1 cellular context compared by ENCODE assay signal in genomic region chr2:177164584-177165052, GRCh38.
TF ChIP-seq lines count a peak whose summit lies in the region.

No MANE protein-coding gene starts in this region.

TF ChIP-seq in HepG2, 621 proteins besides CTCF, POLR2A, EP300 and RAD21 (continued from another document and continues in another):
- TF ChIP-seq, protein P1, sequence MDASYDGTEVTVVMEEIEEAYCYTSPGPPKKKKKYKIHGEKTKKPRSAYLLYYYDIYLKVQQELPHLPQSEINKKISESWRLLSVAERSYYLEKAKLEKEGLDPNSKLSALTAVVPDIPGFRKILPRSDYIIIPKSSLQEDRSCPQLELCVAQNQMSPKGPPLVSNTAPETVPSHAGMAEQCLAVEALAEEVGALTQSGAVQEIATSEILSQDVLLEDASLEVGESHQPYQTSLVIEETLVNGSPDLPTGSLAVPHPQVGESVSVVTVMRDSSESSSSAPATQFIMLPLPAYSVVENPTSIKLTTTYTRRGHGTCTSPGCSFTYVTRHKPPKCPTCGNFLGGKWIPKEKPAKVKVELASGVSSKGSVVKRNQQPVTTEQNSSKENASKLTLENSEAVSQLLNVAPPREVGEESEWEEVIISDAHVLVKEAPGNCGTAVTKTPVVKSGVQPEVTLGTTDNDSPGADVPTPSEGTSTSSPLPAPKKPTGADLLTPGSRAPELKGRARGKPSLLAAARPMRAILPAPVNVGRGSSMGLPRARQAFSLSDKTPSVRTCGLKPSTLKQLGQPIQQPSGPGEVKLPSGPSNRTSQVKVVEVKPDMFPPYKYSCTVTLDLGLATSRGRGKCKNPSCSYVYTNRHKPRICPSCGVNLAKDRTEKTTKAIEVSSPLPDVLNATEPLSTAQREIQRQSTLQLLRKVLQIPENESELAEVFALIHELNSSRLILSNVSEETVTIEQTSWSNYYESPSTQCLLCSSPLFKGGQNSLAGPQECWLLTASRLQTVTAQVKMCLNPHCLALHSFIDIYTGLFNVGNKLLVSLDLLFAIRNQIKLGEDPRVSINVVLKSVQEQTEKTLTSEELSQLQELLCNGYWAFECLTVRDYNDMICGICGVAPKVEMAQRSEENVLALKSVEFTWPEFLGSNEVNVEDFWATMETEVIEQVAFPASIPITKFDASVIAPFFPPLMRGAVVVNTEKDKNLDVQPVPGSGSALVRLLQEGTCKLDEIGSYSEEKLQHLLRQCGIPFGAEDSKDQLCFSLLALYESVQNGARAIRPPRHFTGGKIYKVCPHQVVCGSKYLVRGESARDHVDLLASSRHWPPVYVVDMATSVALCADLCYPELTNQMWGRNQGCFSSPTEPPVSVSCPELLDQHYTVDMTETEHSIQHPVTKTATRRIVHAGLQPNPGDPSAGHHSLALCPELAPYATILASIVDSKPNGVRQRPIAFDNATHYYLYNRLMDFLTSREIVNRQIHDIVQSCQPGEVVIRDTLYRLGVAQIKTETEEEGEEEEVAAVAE (CRISPR knock-in tag; IDR thresholded peaks at IDR 0.05; ENCODE audit: borderline replicate concordance), result 0 out of 2 replicates have a peak, but pooled peaks have one; percentile 68
- TF ChIP-seq, protein P2, sequence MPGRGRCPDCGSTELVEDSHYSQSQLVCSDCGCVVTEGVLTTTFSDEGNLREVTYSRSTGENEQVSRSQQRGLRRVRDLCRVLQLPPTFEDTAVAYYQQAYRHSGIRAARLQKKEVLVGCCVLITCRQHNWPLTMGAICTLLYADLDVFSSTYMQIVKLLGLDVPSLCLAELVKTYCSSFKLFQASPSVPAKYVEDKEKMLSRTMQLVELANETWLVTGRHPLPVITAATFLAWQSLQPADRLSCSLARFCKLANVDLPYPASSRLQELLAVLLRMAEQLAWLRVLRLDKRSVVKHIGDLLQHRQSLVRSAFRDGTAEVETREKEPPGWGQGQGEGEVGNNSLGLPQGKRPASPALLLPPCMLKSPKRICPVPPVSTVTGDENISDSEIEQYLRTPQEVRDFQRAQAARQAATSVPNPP (CRISPR knock-in tag; IDR thresholded peaks at IDR 0.05), result no peak
- TF ChIP-seq KAT7 (CRISPR knock-in tag; IDR thresholded peaks at IDR 0.05; ENCODE audit: borderline replicate concordance) (no peak), AGO1 (IDR thresholded peaks at IDR 0.05; ENCODE audit: low read depth, low read length, poor library complexity, severe bottlenecking) (no peak), ZNF318 (CRISPR knock-in tag; IDR thresholded peaks at IDR 0.05) (no peak), DZIP1 (CRISPR knock-in tag; IDR thresholded peaks at IDR 0.05) (no peak), NR2F6 (IDR thresholded peaks at IDR 0.05) (no peak), NR2F6 (CRISPR knock-in tag; IDR thresholded peaks at IDR 0.05) (peak; percentile 44; the same call in 1 of the 2 replicates), SRF (IDR thresholded peaks at IDR 0.05; ENCODE audit: low read depth, low read length) (peak; percentile 53; the same call in 1 of the 2 replicates), ZNF143 (CRISPR knock-in tag; IDR thresholded peaks at IDR 0.05) (no peak), ZNF790 (CRISPR knock-in tag; IDR thresholded peaks at IDR 0.05; ENCODE audit: borderline replicate concordance) (no peak), ZNF260 (CRISPR knock-in tag; IDR thresholded peaks at IDR 0.05; ENCODE audit: borderline replicate concordance, low read depth) (no peak), ZNF441 (CRISPR knock-in tag; IDR thresholded peaks at IDR 0.05; ENCODE audit: borderline replicate concordance) (no peak), KLF16 (CRISPR knock-in tag; IDR thresholded peaks at IDR 0.05) (peak in 1 of 2 experiments; percentile 79; a peak in 2 of 4 replicates), ZNF282 (IDR thresholded peaks at IDR 0.05; ENCODE audit: partially characterized antibody) (no peak), HMG20B (CRISPR knock-in tag; conservative IDR thresholded peaks at IDR 0.05) (peak; percentile 61; the same call in 1 of the 2 replicates), AGO2 (optimal IDR thresholded peaks at IDR 0.05; ENCODE audit: low read depth, low read length) (no peak), ZBTB4 (CRISPR knock-in tag; IDR thresholded peaks at IDR 0.05; ENCODE audit: borderline replicate concordance) (no peak), E2F1 (CRISPR knock-in tag; IDR thresholded peaks at IDR 0.05) (0 out of 2 replicates have a peak, but pooled peaks have one; percentile 62), NR2C2 (CRISPR knock-in tag; IDR thresholded peaks at IDR 0.05; ENCODE audit: borderline replicate concordance) (peak; percentile 33; the same call in 1 of the 2 replicates), SALL2 (CRISPR knock-in tag; IDR thresholded peaks at IDR 0.05) (0 out of 2 replicates have a peak, but pooled peaks have one; percentile 53), RBFOX2 (IDR thresholded peaks at IDR 0.05; ENCODE audit: low read depth, low read length) (no peak), ATF7 (IDR thresholded peaks at IDR 0.05) (peak; percentile 98), ATF7 (CRISPR knock-in tag; IDR thresholded peaks at IDR 0.05) (peak; percentile 95; the same call in 1 of the 2 replicates), SRY (CRISPR knock-in tag; IDR thresholded peaks at IDR 0.05) (no peak; the same call in 1 of the 2 replicates)
- TF ChIP-seq, protein P3, sequence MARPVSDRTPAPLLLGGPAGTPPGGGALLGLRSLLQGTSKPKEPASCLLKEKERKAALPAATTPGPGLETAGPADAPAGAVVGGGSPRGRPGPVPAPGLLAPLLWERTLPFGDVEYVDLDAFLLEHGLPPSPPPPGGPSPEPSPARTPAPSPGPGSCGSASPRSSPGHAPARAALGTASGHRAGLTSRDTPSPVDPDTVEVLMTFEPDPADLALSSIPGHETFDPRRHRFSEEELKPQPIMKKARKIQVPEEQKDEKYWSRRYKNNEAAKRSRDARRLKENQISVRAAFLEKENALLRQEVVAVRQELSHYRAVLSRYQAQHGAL (CRISPR knock-in tag; IDR thresholded peaks at IDR 0.05; ENCODE audit: not compliant biosample characterization), result peak; percentile 40
- TF ChIP-seq, protein P4, sequence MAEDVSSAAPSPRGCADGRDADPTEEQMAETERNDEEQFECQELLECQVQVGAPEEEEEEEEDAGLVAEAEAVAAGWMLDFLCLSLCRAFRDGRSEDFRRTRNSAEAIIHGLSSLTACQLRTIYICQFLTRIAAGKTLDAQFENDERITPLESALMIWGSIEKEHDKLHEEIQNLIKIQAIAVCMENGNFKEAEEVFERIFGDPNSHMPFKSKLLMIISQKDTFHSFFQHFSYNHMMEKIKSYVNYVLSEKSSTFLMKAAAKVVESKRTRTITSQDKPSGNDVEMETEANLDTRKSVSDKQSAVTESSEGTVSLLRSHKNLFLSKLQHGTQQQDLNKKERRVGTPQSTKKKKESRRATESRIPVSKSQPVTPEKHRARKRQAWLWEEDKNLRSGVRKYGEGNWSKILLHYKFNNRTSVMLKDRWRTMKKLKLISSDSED (CRISPR knock-in tag; IDR thresholded peaks at IDR 0.05), result no peak
- TF ChIP-seq, protein P5, sequence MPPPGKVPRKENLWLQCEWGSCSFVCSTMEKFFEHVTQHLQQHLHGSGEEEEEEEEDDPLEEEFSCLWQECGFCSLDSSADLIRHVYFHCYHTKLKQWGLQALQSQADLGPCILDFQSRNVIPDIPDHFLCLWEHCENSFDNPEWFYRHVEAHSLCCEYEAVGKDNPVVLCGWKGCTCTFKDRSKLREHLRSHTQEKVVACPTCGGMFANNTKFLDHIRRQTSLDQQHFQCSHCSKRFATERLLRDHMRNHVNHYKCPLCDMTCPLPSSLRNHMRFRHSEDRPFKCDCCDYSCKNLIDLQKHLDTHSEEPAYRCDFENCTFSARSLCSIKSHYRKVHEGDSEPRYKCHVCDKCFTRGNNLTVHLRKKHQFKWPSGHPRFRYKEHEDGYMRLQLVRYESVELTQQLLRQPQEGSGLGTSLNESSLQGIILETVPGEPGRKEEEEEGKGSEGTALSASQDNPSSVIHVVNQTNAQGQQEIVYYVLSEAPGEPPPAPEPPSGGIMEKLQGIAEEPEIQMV (CRISPR knock-in tag; IDR thresholded peaks at IDR 0.05; ENCODE audit: low read depth), result no peak
